Comparison of ENCODE assay signal across 8 cellular contexts in the genomic region with DNA sequence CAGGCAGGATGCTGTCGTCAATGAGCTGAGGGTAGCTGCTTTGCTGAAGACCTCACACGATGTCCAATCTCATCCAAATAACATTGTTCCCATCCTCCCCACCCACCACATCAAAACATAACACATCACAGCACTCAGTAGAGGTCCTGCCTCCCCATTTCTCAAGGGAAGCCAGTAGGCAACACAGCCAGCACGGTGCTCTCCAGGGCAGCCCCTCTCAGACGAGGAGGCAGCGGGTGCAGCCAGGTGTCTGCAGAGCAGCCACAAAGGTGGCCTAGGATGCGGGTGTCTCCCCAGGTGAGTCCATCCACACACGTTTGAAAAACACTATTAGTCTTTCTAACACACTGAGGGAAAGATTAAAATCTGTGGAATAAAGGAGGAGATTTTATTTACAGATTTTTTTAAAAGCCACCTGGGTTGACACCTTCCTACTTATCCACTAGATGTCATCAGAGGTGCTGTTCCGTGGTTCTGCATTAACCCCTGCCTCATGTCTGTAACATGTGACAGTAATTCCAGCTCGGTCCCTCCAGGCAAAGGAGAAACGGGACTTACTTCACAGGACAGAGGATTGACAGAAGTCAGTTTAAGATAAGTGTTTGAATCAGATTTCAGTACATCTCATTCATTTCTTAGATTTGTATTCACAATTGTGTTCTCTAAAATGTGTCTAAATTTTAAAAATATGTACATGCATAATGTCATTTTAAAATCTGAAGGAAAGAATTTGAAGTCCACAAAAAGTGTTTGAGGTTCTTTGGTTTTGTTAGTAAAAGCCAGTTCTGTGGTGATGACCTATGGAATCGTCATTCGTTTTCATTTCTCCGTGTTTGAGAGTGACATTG.
DNase-seq lines count a peak whose midpoint lies in the region; ATAC-seq and TF ChIP-seq lines count a peak whose summit lies in the region.

No MANE protein-coding gene starts in this region.

- no peaks in the 10 kb centered on the region for H3K27me3 Mint-ChIP-seq in nephron (ENCODE audit: low read depth)

- no peaks in the 10 kb centered on the region for H3K9me2 ChIP-seq in OCI-LY1 (ENCODE audit: low read depth, low read length)

- H3K9me3 Mint-ChIP-seq in nephron = no peaks in the 10 kb centered on the region

- no peak overlapping the region for H3K9ac ChIP-seq in OCI-LY1 (ENCODE audit: low read length)

- H3K79me2 ChIP-seq in OCI-LY1 (ENCODE audit: insufficient read depth, low read length) = no peaks in the 10 kb centered on the region

- H3K4me3 ChIP-seq in HL-60 (replicated peaks; ENCODE audit: insufficient read depth, low read length) (no peak overlapping the region), OCI-LY1 (ENCODE audit: low read depth, low read length, poor library complexity, severe bottlenecking) (no peak overlapping the region), dorsolateral prefrontal cortex (no peak overlapping the region)

- H3K4me2 ChIP-seq in OCI-LY1 (ENCODE audit: low read length) = no peak overlapping the region

- H3K27ac Mint-ChIP-seq in nephron = no peak overlapping the region

- ATAC-seq in GM19372 (IDR thresholded peaks at IDR 0.05; ENCODE audit: low read depth, unreplicated experiment) = peak; percentile 76

- no peak overlapping the region for H3K4me3 Mint-ChIP-seq in nephron

- intact Hi-C loops in dorsolateral prefrontal cortex (cut with DNase I) = loop anchor here (10.0 kb wide), 2 partner anchors 122 to 142 kb away; partner anchors contain the start of gene VOPP1 (in 1 of the 2)

- DNase-seq in DMS53 (lab: John Stamatoyannopoulos, UW) = peak; percentile 86
- peak in 1 of 2 experiments; percentile 14 for DNase-seq in HL-60 (ENCODE audit: low read depth in 1 of 2, low spot score in 1 of 2)
- DNase-seq in dorsolateral prefrontal cortex = no peak
- DNase-seq in HK-2 (ENCODE audit: unreplicated experiment) = no peak
- no peak for DNase-seq in effector CD4-positive, alpha-beta T cell

- no peak overlapping the region for H3K27ac ChIP-seq in HL-60 (replicated peaks)
- peak overlapping the region; percentile 6 for H3K27ac ChIP-seq in OCI-LY1 (ENCODE audit: low read depth, low read length, poor library complexity, severe bottlenecking)
- H3K27ac ChIP-seq in dorsolateral prefrontal cortex = peak overlapping the region in 10 of 59 donors; percentile 20 to 52 (median 35)

- no peaks in the 10 kb centered on the region for H3K9me3 ChIP-seq in OCI-LY1 (ENCODE audit: low read length)

- H3K36me3 ChIP-seq in OCI-LY1 (ENCODE audit: insufficient read depth, low read length) = no peaks in the 10 kb centered on the region

- H3K4me1 ChIP-seq in OCI-LY1 (ENCODE audit: insufficient read depth, low read length, severe bottlenecking) = peaks cover 8% of the 10 kb centered on the region

- no peaks in the 10 kb centered on the region for H3K27me3 ChIP-seq in HL-60 (ENCODE audit: insufficient read depth, poor library complexity, severe bottlenecking)
- no peaks in the 10 kb centered on the region for H3K27me3 ChIP-seq in OCI-LY1 (ENCODE audit: insufficient read depth, low read length)
- H3K27me3 ChIP-seq in dorsolateral prefrontal cortex = no peaks in the 10 kb centered on the region

- H4K20me1 ChIP-seq in OCI-LY1 (ENCODE audit: insufficient read depth, low read length) = no peaks in the 10 kb centered on the region

- TF ChIP-seq CTCF in HL-60 (IDR thresholded peaks at IDR 0.05; ENCODE audit: insufficient read depth, low read length) (peak; percentile 20), OCI-LY1 (IDR thresholded peaks at IDR 0.05; ENCODE audit: low read length) (peak; percentile 93), dorsolateral prefrontal cortex (IDR thresholded peaks at IDR 0.05 in 54 of 56, conservative IDR thresholded peaks at IDR 0.05 in 2 of 56; ENCODE audit: low read depth in 1 of 56, partially characterized antibody in 56 of 56) (peak in 49 of 56 donors; percentile 13 to 64 (median 43)), nephron (IDR thresholded peaks at IDR 0.05; ENCODE audit: unreplicated experiment in 3 of 3) (peak; percentile 43 to 58 (median 49))

- H3K4me1 Mint-ChIP-seq in nephron = peaks cover 11% of the 10 kb centered on the region

- H3F3A ChIP-seq in OCI-LY1 (ENCODE audit: insufficient read depth, low read length) = no peaks in the 10 kb centered on the region

- no peak overlapping the region for H2AFZ ChIP-seq in OCI-LY1 (ENCODE audit: low read length)

- H3K36me3 Mint-ChIP-seq in nephron (ENCODE audit: low read depth) = no peaks in the 10 kb centered on the region

Comparison
In these comparisons a context has a peak if more than half of its experiments do, and no peak if none do; other contexts are left out.
1. CTCF ChIP-seq: peak in every context shown above with its lines; median percentile 93 in OCI-LY1; 49 in nephron; 43 in dorsolateral prefrontal cortex; 20 in HL-60.